ENCODE assay signal across 22 cellular contexts in the genomic region with DNA sequence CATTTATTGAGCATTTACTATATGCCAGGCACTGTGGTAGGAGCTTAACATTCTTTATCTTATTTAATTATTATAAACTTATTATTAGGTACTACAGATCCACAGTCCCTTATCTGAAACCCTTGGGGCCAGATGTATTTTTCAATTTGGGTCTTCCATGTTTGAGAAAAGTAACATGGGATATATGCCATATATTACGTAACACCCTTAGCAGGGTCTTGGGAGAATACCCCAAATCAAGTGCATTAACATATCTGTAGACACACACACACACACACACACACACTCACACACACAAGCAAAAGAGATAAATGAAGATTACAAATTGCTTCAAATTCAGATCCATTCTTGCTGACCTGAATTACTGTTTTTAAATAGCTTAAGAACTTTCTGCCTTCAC. TPM values are rescaled to one million over a fixed set of nuclear protein-coding genes. Genes with fewer than 3 reads are reported as not detected.
DNase-seq lines count a peak whose midpoint lies in the region; ATAC-seq, FAIRE-seq and TF ChIP-seq lines count a peak whose summit lies in the region.
"Had no signal": no experiment of that assay in that cellular context is flagged by ENCODE, and none has a peak within 500 bp of the region (broad histone marks: within the 10 kb centered on the region; RNA-seq: fewer than 3 reads in every experiment).

No MANE protein-coding gene starts in this region.

- intact Hi-C loops in HepG2 (cut with micrococcal nuclease; ENCODE audit: unreplicated experiment) = no loop called here
- intact Hi-C loops in right lobe of liver (cut with DNase I) = no loop called here
- intact Hi-C loops in PC-3 (cut with micrococcal nuclease) = no loop called here
- intact Hi-C loops in K562 (cut with micrococcal nuclease) = no loop called here

- H3K9me2 ChIP-seq in PC-3 (replicated peaks; ENCODE audit: low read length) = no peaks in the 10 kb centered on the region

- no peaks in the 10 kb centered on the region for H3F3A ChIP-seq in PC-3 (ENCODE audit: low read length, unreplicated experiment)

- H3K36me3 ChIP-seq in HepG2 (replicated peaks in 1 of 2; ENCODE audit: control insufficient read depth in 1 of 2, insufficient read depth in 2 of 2, low read length in 2 of 2) = no peaks in the 10 kb centered on the region
- H3K36me3 ChIP-seq in right lobe of liver = no peaks in the 10 kb centered on the region
- H3K36me3 ChIP-seq in PC-3 (ENCODE audit: low read depth, low read length) = no peaks in the 10 kb centered on the region
- H3K36me3 ChIP-seq in K562 (ENCODE audit: control insufficient read depth, insufficient read depth, low read length) = no peaks in the 10 kb centered on the region
- H3K36me3 ChIP-seq: BE2C; BLaER1 treated with 17β-estradiol and CSF1 and Interleukin-3, amounts not matched to agents 10 nM and 100 nM had no signal

- BruUV-seq in HepG2 (replicated peaks; lab: Mats Ljungman, UMichigan) = no TSS peak
- BruUV-seq in PC-3 (replicated peaks; lab: Mats Ljungman, UMichigan) = no TSS peak
- no TSS peak for BruUV-seq in K562 (replicated peaks; lab: Mats Ljungman, UMichigan)

- FAIRE-seq in HepG2 (lab: Jason Lieb, UNC) = no peak
- FAIRE-seq in K562 (lab: Jason Lieb, UNC) = peak; percentile 29
- FAIRE-seq: A204.1, G401.6, GM12892 had no signal

- H3K9me3 ChIP-seq in HepG2 (ENCODE audit: low read length) (no peaks in the 10 kb centered on the region), right lobe of liver (no peaks in the 10 kb centered on the region), PC-3 (ENCODE audit: low read length) (no peaks in the 10 kb centered on the region), K562 (replicated peaks; ENCODE audit: control insufficient read depth, insufficient read depth, low read depth, low read length) (peaks cover 2% of the 10 kb centered on the region; the same call in 1 of the 2 replicates)
- H3K9me3 ChIP-seq: BE2C had no signal

- H3K27me3 ChIP-seq in HepG2 (ENCODE audit: control insufficient read depth in 1 of 2, insufficient read depth in 2 of 2, low read length in 2 of 2) = peaks cover 9 to 65% of the 10 kb centered on the region in 2 experiments; a peak in 4 of 5 replicates
- H3K27me3 ChIP-seq in right lobe of liver = no peaks in the 10 kb centered on the region
- H3K27me3 ChIP-seq in PC-3 (ENCODE audit: low read length) = no peaks in the 10 kb centered on the region
- peaks cover 22 to 60% of the 10 kb centered on the region in 2 experiments; a peak in 4 of 5 replicates for H3K27me3 ChIP-seq in K562 (ENCODE audit: control insufficient read depth in 2 of 2, insufficient read depth in 2 of 2, low read length in 2 of 2)
- H3K27me3 ChIP-seq: BE2C; BLaER1 treated with 17β-estradiol and CSF1 and Interleukin-3, amounts not matched to agents 10 nM and 100 nM had no signal

- H2AFZ ChIP-seq in HepG2 (ENCODE audit: low read length) (no peak overlapping the region), PC-3 (ENCODE audit: low read length) (peak overlapping the region; percentile 43; the same call in 1 of the 2 replicates), K562 (ENCODE audit: low read depth, low read length) (peak overlapping the region; percentile 82)

- TF ChIP-seq POLR2A in HepG2 (IDR thresholded peaks at IDR 0.05; ENCODE audit: insufficient read depth in 1 of 2, low read depth in 2 of 2, low read length in 2 of 2) (no peak), right lobe of liver (IDR thresholded peaks at IDR 0.05) (no peak), K562 (conservative IDR thresholded peaks at IDR 0.05) (no peak)

- TF ChIP-seq CTCF in HepG2 (CRISPR knock-in tag; IDR thresholded peaks at IDR 0.05) (no peak), right lobe of liver (IDR thresholded peaks at IDR 0.05) (no peak), PC-3 (conservative IDR thresholded peaks at IDR 0.05; ENCODE audit: low read depth, low read length) (no peak), K562 (IDR thresholded peaks at IDR 0.05 in 2 of 3, conservative IDR thresholded peaks at IDR 0.05 in 1 of 3; ENCODE audit: insufficient read depth in 2 of 3, low read depth in 1 of 3, low read length in 3 of 3) (no peak)

- no peak for ATAC-seq in HepG2
- ATAC-seq in right lobe of liver = no peak
- ATAC-seq in PC-3 = no peak
- ATAC-seq in K562 = no peak
- no peak for ATAC-seq in HG03439 (IDR thresholded peaks at IDR 0.05; ENCODE audit: unreplicated experiment)
- ATAC-seq in GM19395 (IDR thresholded peaks at IDR 0.05; ENCODE audit: unreplicated experiment) = no peak
- ATAC-seq: HCT116 had no signal

- 83% methylated on average over 1 of the region's 1 CpG for WGBS in HepG2 (ENCODE audit: low lambda C conversion rate)
- WGBS in right lobe of liver (ENCODE audit: insufficient coverage, low coverage, low lambda C conversion rate, missing lambda C conversion rate) = 50% methylated on average over 1 of the region's 1 CpG
- WGBS in K562 (ENCODE audit: insufficient coverage, low coverage, missing lambda C conversion rate) = 55% methylated on average over 1 of the region's 1 CpG

- H3K27ac ChIP-seq in HepG2 (ENCODE audit: extremely low read length, insufficient read depth, low read length) (no peak overlapping the region), right lobe of liver (no peak overlapping the region), PC-3 (ENCODE audit: low read length) (no peak overlapping the region), K562 (ENCODE audit: extremely low read depth, low read depth, low read length) (no peak overlapping the region)
- H3K27ac ChIP-seq: 22Rv1; BLaER1 treated with 17β-estradiol and CSF1 and Interleukin-3, amounts not matched to agents 10 nM and 100 nM had no signal

- TF ChIP-seq RAD21 in HepG2 (CRISPR knock-in tag; IDR thresholded peaks at IDR 0.05) (no peak), K562 (CRISPR knock-in tag; conservative IDR thresholded peaks at IDR 0.05 in 1 of 2, IDR thresholded peaks at IDR 0.05 in 1 of 2) (no peak)

- POLR2A ChIA-PET in HepG2 (lab: Yijun Ruan, JAX) = no interaction called here
- POLR2A ChIA-PET in PC-3 (lab: Charles Lee; ENCODE audit: unreplicated experiment) = interaction anchor here (0.5 kb wide), 1 partner anchor 119 kb away, joined by 3 read pairs; no protein-coding TSS in a partner anchor
- POLR2A ChIA-PET in K562 (lab: Yijun Ruan, JAX) = interaction anchor here (0.7 kb wide), 1 partner anchor 9 kb away, joined by 3 read pairs; no protein-coding TSS in a partner anchor

- no peak overlapping the region for H3K4me2 ChIP-seq in HepG2 (ENCODE audit: low read depth, low read length)
- H3K4me2 ChIP-seq in PC-3 (ENCODE audit: low read length) = peak overlapping the region; percentile 74
- peak overlapping the region; percentile 37; the same call in 1 of the 2 replicates for H3K4me2 ChIP-seq in K562 (ENCODE audit: insufficient read depth, low read length)
- H3K4me2 ChIP-seq: BLaER1 treated with 17β-estradiol and CSF1 and Interleukin-3, amounts not matched to agents 10 nM and 100 nM had no signal

- CTCF ChIA-PET in HepG2 (lab: Yijun Ruan, JAX; ENCODE audit: low intra/inter-chr PET ratio, low total read pairs) (no interaction called here), PC-3 (lab: Charles Lee) (no interaction called here), K562 (lab: Yijun Ruan, JAX; ENCODE audit: low intra/inter-chr PET ratio) (no interaction called here)

- H3K9ac ChIP-seq in HepG2 (ENCODE audit: insufficient read depth, low read depth, low read length) (no peak overlapping the region), PC-3 (ENCODE audit: low read length) (no peak overlapping the region), K562 (ENCODE audit: insufficient read depth in 1 of 2, low read depth in 2 of 2, low read length in 2 of 2) (no peak overlapping the region)
- H3K9ac ChIP-seq: BLaER1 treated with 17β-estradiol and CSF1 and Interleukin-3, amounts not matched to agents 10 nM and 100 nM had no signal

- no peak for DNase-seq in HepG2 (ENCODE audit: low spot score)
- no peak for DNase-seq in right lobe of liver
- DNase-seq in PC-3 = no peak
- no peak for DNase-seq in K562 (ENCODE audit: extremely low read depth in 1 of 4, low spot score in 3 of 4)
- DNase-seq in UCSD-AML1 (lab: John Stamatoyannopoulos, UW; ENCODE audit: unreplicated experiment) = no peak
- DNase-seq: ACHN; AML-193; BE2C; CD4-positive, alpha-beta memory T cell; COR-L47; DMS153; DND-41; H9 had no signal

- H3K4me1 ChIP-seq in HepG2 (ENCODE audit: insufficient read depth, low read length) = peaks cover 19% of the 10 kb centered on the region
- no peaks in the 10 kb centered on the region for H3K4me1 ChIP-seq in right lobe of liver
- H3K4me1 ChIP-seq in PC-3 (ENCODE audit: insufficient read depth, low read length) = peaks cover 31% of the 10 kb centered on the region
- peaks cover 10 to 12% of the 10 kb centered on the region in 2 experiments; a peak in 4 of 5 replicates for H3K4me1 ChIP-seq in K562 (replicated peaks in 1 of 2; ENCODE audit: control insufficient read depth in 2 of 2, insufficient read depth in 2 of 2, low read length in 2 of 2)
- H3K4me1 ChIP-seq: BE2C had no signal

- TF ChIP-seq EP300 in HepG2 (IDR thresholded peaks at IDR 0.05; ENCODE audit: low read depth in 2 of 2, low read length in 2 of 2) (no peak), HepG2 (CRISPR knock-in tag; IDR thresholded peaks at IDR 0.05; ENCODE audit: borderline replicate concordance) (no peak), K562 (IDR thresholded peaks at IDR 0.05; ENCODE audit: low read length) (no peak)

- H3K9me1 ChIP-seq in K562 (ENCODE audit: control insufficient read depth, insufficient read depth, low read length) = no peaks in the 10 kb centered on the region

- H3K79me2 ChIP-seq in HepG2 (ENCODE audit: insufficient read depth, low read length) = no peaks in the 10 kb centered on the region
- H3K79me2 ChIP-seq in PC-3 (ENCODE audit: low read length) = no peaks in the 10 kb centered on the region
- H3K79me2 ChIP-seq in K562 (ENCODE audit: control insufficient read depth, insufficient read depth, low read length) = no peaks in the 10 kb centered on the region

- in situ Hi-C loops in HepG2 (cut with HindIII; ENCODE audit: extremely low pct_ligation_motif_present, low pct_unique_long_range_greater_than_20kb) (no loop called here), K562 (cut with MboI) (no loop called here)

- H4K20me1 ChIP-seq in HepG2 (ENCODE audit: insufficient read depth, low read length) (no peaks in the 10 kb centered on the region), PC-3 (ENCODE audit: low read length) (no peaks in the 10 kb centered on the region), K562 (replicated peaks; ENCODE audit: control insufficient read depth, insufficient read depth, low read length) (no peaks in the 10 kb centered on the region)
- H4K20me1 ChIP-seq: BLaER1 treated with 17β-estradiol and CSF1 and Interleukin-3, amounts not matched to agents 10 nM and 100 nM had no signal

- H3K4me3 ChIP-seq in HepG2 (replicated peaks in 1 of 3; ENCODE audit: insufficient read depth in 1 of 3, low read depth in 2 of 3, low read length in 3 of 3) (no peak overlapping the region), right lobe of liver (no peak overlapping the region), PC-3 (ENCODE audit: low read length) (no peak overlapping the region), K562 (no peak overlapping the region)
- H3K4me3 ChIP-seq: BLaER1 treated with 17β-estradiol and CSF1 and Interleukin-3, amounts not matched to agents 10 nM and 100 nM had no signal

RNA-seq across cellular contexts. Expression of gene NTSR2, which starts 13.7 kb away (rescaled TPM):
- total RNA-seq in HepG2 (2016; rRNA removed; fragmentation: Illumina TruSeq; extraction: Trizol) (not detected in 2 replicates), right lobe of liver (not detected), PC-3 (2014; rRNA removed) (not detected in 2 replicates), K562 (2014; rRNA removed) (not detected in 2 replicates), K562 (2014; rRNA removed; fragmentation: Illumina TruSeq; extraction: Trizol) (not detected in 2 replicates), K562 (2015; rRNA removed; fragmentation: Illumina TruSeq; extraction: Trizol) (not detected in 2 replicates), K562 (2021) (not detected in 2 replicates)
- total RNA-seq in HepG2 (2016; cell fraction: cytosol; rRNA removed; fragmentation: Illumina TruSeq; extraction: Trizol; ENCODE audit: low read depth) = not detected in 2 replicates
- total RNA-seq in HepG2 (2016; cell fraction: insoluble cytoplasmic fraction; rRNA removed; fragmentation: Illumina TruSeq; extraction: Trizol) = not detected in 2 replicates
- not detected in 2 replicates for total RNA-seq in HepG2 (2016; cell fraction: membrane; rRNA removed; fragmentation: Illumina TruSeq; extraction: Trizol)
- not detected in 2 replicates for total RNA-seq in HepG2 (2016; cell fraction: nucleus; rRNA removed; fragmentation: Illumina TruSeq; extraction: Trizol)
- polyA plus RNA-seq in HepG2 (2011; rRNA removed) (not detected in 2 replicates), K562 (2011; rRNA removed) (not detected in 2 replicates), K562 (2014; fragmentation: Illumina TruSeq; extraction: Trizol) (not detected in 2 replicates), K562 (2014; fragmentation: Nextera tagmentation; extraction: Ambion mirVana) (not detected), K562 (2014; rRNA removed) (not detected in 2 replicates)
- not detected in 2 replicates for polyA plus RNA-seq in HepG2 (2011; cell fraction: cytosol; rRNA removed)
- polyA plus RNA-seq in HepG2 (2011; cell fraction: nucleus; rRNA removed) = not detected in 2 replicates
- polyA plus RNA-seq in HepG2 (2012) = not detected in 2 replicates
- not detected in 2 replicates for polyA plus RNA-seq in HepG2 (2016; cell fraction: cytosol; fragmentation: Illumina TruSeq; extraction: Trizol; ENCODE audit: low read depth)
- not detected in 2 replicates for polyA plus RNA-seq in HepG2 (2016; cell fraction: insoluble cytoplasmic fraction; fragmentation: Illumina TruSeq; extraction: Trizol; ENCODE audit: low read depth)
- not detected in 2 replicates for polyA plus RNA-seq in HepG2 (2016; cell fraction: membrane; fragmentation: Illumina TruSeq; extraction: Trizol; ENCODE audit: low read depth)
- polyA plus RNA-seq in HepG2 (2016; cell fraction: nucleus; fragmentation: Illumina TruSeq; extraction: Trizol; ENCODE audit: insufficient read depth, low read depth) = not detected in 2 replicates
- polyA minus RNA-seq in HepG2 (2011; rRNA and poly(A)+ RNA removed; ENCODE audit: low replicate concordance) = not detected in 2 replicates
- polyA minus RNA-seq in HepG2 (2011; cell fraction: cytosol; rRNA and poly(A)+ RNA removed) = not detected in 2 replicates
- polyA minus RNA-seq in HepG2 (2011; cell fraction: nucleus; rRNA and poly(A)+ RNA removed) = not detected in 2 replicates
- not detected in 2 replicates for total RNA-seq in K562 (2011; cell fraction: chromatin; rRNA removed; ENCODE audit: low replicate concordance)
- total RNA-seq in K562 (2011; cell fraction: nucleolus; rRNA removed) = not detected in 2 replicates
- total RNA-seq in K562 (2011; cell fraction: nucleoplasm; rRNA removed) = not detected in 2 replicates
- not detected in 2 replicates for polyA plus RNA-seq in K562 (2011; cell fraction: cytosol; rRNA removed)
- not detected in 2 replicates for polyA plus RNA-seq in K562 (2011; cell fraction: nucleus; rRNA removed)
- not detected in 2 replicates for polyA plus RNA-seq in K562 (2012)
- polyA minus RNA-seq in K562 (2011; rRNA and poly(A)+ RNA removed) = not detected in 2 replicates
- not detected in 2 replicates for polyA minus RNA-seq in K562 (2011; cell fraction: cytosol; rRNA and poly(A)+ RNA removed)
- polyA minus RNA-seq in K562 (2011; cell fraction: nucleus; rRNA and poly(A)+ RNA removed) = not detected in 2 replicates
- total RNA-seq: CD4-positive, alpha-beta memory T cell; H4; H9 had no signal
- polyA plus RNA-seq: CD4-positive, alpha-beta memory T cell had no signal

Comparison
In these comparisons a context has a peak if more than half of its experiments do, and no peak if none do; other contexts are left out.
1. Of the 241 proteins assayed by ChIP-seq in both HepG2 and K562: peak only in HepG2: none; only in K562: CEBPG; in both: CEBPB; in neither: 239.